8 cellular contexts compared by ENCODE assay signal in the genomic region with DNA sequence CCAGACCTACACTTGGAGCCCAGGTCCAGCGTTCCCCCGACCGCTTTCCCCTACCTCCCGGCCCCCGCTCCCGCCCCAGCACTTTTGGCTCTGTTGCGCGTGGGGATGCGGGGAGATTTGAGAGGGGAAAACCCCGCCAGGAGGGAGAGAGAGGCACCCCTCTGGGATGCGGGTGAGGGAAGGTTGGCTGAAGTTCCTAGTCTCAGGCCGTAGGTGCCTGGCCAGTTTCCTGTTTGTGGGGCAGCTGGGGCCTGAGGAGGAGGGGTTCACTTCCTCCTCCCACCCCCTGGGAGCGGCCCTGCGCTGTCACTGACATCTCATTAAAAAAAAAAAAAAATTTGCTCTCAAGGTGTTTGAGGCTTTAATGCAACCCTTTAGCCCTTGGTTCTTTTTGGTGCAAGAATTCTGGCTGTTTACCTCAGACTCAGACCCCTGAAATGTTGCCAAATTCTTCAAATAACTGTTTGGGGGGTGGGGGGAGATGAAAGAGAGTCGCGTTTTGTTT. TPM values are rescaled to one million over a fixed set of nuclear protein-coding genes. Genes with fewer than 3 reads are reported as not detected.
A peak's percentile ranks its signal among the peaks of the same experiment; 100 is the strongest.
DNase-seq lines count a peak whose midpoint lies in the region; ATAC-seq and TF ChIP-seq lines count a peak whose summit lies in the region.

No MANE protein-coding gene starts in this region.

- peak overlapping the region; percentile 72 to 91 for H3K4me3 ChIP-seq in Panc1 (ENCODE audit: low read depth in 2 of 2, low read length in 2 of 2)
- no peak overlapping the region for H3K4me3 ChIP-seq in WERI-Rb-1 (ENCODE audit: low read depth, low read length)

- H3K36me3 ChIP-seq in Panc1 (ENCODE audit: control insufficient read depth, insufficient read depth, low read length) (no peaks in the 10 kb centered on the region), WERI-Rb-1 (peaks cover 4% of the 10 kb centered on the region; the same call in 1 of the 2 replicates)

- POLR2A ChIA-PET in Panc1 (lab: Charles Lee), result interaction anchor here (0.6 kb wide), 2 partner anchors 460 to 504 kb away, joined by 3 read pairs; no protein-coding TSS in a partner anchor

- TF ChIP-seq CTCF in Calu3 (IDR thresholded peaks at IDR 0.05; ENCODE audit: unreplicated experiment) (no peak), Panc1 (IDR thresholded peaks at IDR 0.05) (no peak), endothelial cell (IDR thresholded peaks at IDR 0.05; ENCODE audit: unreplicated experiment) (no peak), WERI-Rb-1 (IDR thresholded peaks at IDR 0.05; ENCODE audit: low read depth, low read length) (no peak)

- H3K4me1 ChIP-seq in Panc1 (ENCODE audit: control insufficient read depth, insufficient read depth, low read length), result peaks cover 46% of the 10 kb centered on the region

- H3K27ac Mint-ChIP-seq in Calu3 (ENCODE audit: unreplicated experiment) (no peak overlapping the region), endothelial cell (ENCODE audit: unreplicated experiment) (peak overlapping the region; percentile 58)
- H3K27ac Mint-ChIP-seq in natural killer cell treated with Interleukin-12 subunit alpha and Interleukin-12 subunit beta and Interleukin-15 and Interleukin-18, amount 100 ng/mL, for 72 hours, result peak overlapping the region; percentile 69 to 94

- H3K9me3 Mint-ChIP-seq in Calu3 (ENCODE audit: low read depth, unreplicated experiment), result no peaks in the 10 kb centered on the region
- no peaks in the 10 kb centered on the region for H3K9me3 Mint-ChIP-seq in endothelial cell (ENCODE audit: unreplicated experiment)
- H3K9me3 Mint-ChIP-seq in natural killer cell treated with Interleukin-12 subunit alpha and Interleukin-12 subunit beta and Interleukin-15 and Interleukin-18, amount 100 ng/mL, for 72 hours, result no peaks in the 10 kb centered on the region

- DNase-seq in Calu3 (no peak), Panc1 (ENCODE audit: low read depth, low spot score) (no peak), endothelial cell (ENCODE audit: low spot score) (peak; percentile 51), WERI-Rb-1 (no peak), HUDEP-2 (lab: John Stamatoyannopoulos, UW; ENCODE audit: unreplicated experiment in 76 of 76) (no peak)
- peak; percentile 82 for DNase-seq in natural killer cell treated with Interleukin-12 subunit alpha and Interleukin-12 subunit beta and Interleukin-15 and Interleukin-18, amount 100 ng/mL, for 72 hours (ENCODE audit: low spot score)

- H3K27me3 ChIP-seq in Panc1 (ENCODE audit: control insufficient read depth, insufficient read depth, low read length) (no peaks in the 10 kb centered on the region), WERI-Rb-1 (ENCODE audit: insufficient read depth, low read depth, severe bottlenecking) (no peaks in the 10 kb centered on the region)

- ATAC-seq in GM21528 (IDR thresholded peaks at IDR 0.05; ENCODE audit: low FRiP score, unreplicated experiment) (peak; percentile 26), Panc1 (0 out of 2 replicates have a peak, but pooled peaks have one; percentile 20), GM18858 (IDR thresholded peaks at IDR 0.05; ENCODE audit: unreplicated experiment) (no peak)
- peak; percentile 59 to 65 for ATAC-seq in natural killer cell treated with Interleukin-12 subunit alpha and Interleukin-12 subunit beta and Interleukin-15 and Interleukin-18, amount 100 ng/mL, for 72 hours

- no TSS peak for BruUV-seq in Calu3 (replicated peaks; lab: Mats Ljungman, UMichigan)
- no TSS peak for BruUV-seq in Panc1 (replicated peaks; lab: Mats Ljungman, UMichigan)

- intact Hi-C loops in Calu3 (cut with micrococcal nuclease; ENCODE audit: unreplicated experiment), result loop anchor here (10.0 kb wide), 3 partner anchors 77 to 827 kb away; no protein-coding TSS in a partner anchor
- intact Hi-C loops in Panc1 (cut with micrococcal nuclease; ENCODE audit: unreplicated experiment), result loop anchor here (10.0 kb wide), 3 partner anchors 187 to 837 kb away; no protein-coding TSS in a partner anchor

- H3K27me3 Mint-ChIP-seq in Calu3 (ENCODE audit: unreplicated experiment) (peaks cover 45% of the 10 kb centered on the region), endothelial cell (ENCODE audit: unreplicated experiment) (peaks cover 12% of the 10 kb centered on the region)
- no peaks in the 10 kb centered on the region for H3K27me3 Mint-ChIP-seq in natural killer cell treated with Interleukin-12 subunit alpha and Interleukin-12 subunit beta and Interleukin-15 and Interleukin-18, amount 100 ng/mL, for 72 hours

- peaks cover 24% of the 10 kb centered on the region for H3K36me3 Mint-ChIP-seq in Calu3 (ENCODE audit: insufficient read depth, unreplicated experiment)
- peaks cover 11% of the 10 kb centered on the region for H3K36me3 Mint-ChIP-seq in endothelial cell (ENCODE audit: low read depth, unreplicated experiment)
- H3K36me3 Mint-ChIP-seq in natural killer cell treated with Interleukin-12 subunit alpha and Interleukin-12 subunit beta and Interleukin-15 and Interleukin-18, amount 100 ng/mL, for 72 hours, result no peaks in the 10 kb centered on the region

- H3K27ac ChIP-seq in Panc1 (ENCODE audit: low read length), result peak overlapping the region; percentile 80
- no peak overlapping the region for H3K27ac ChIP-seq in WERI-Rb-1

- CTCF ChIA-PET in Calu3 (lab: Charles Lee) (interaction anchor here (0.7 to 3.2 kb wide), 10 partner anchors 16 to 431 kb away, joined by 3 to 27 read pairs (median 3); partner anchors contain the start of gene LSG1), Panc1 (lab: Charles Lee) (interaction anchor here (0.7 to 1.4 kb wide), 6 partner anchors 16 to 583 kb away, joined by 3 to 7 read pairs (median 4); partner anchors contain the start of genes LSG1 and XXYLT1)

- H3K9me3 ChIP-seq in Panc1 (ENCODE audit: control insufficient read depth, insufficient read depth, low read depth, low read length), result no peaks in the 10 kb centered on the region
- H3K9me3 ChIP-seq in WERI-Rb-1 (ENCODE audit: severe bottlenecking), result no peaks in the 10 kb centered on the region

- peak overlapping the region; percentile 90 for H3K4me3 Mint-ChIP-seq in Calu3 (ENCODE audit: low read depth, unreplicated experiment)
- H3K4me3 Mint-ChIP-seq in endothelial cell (ENCODE audit: unreplicated experiment), result peak overlapping the region; percentile 88
- H3K4me3 Mint-ChIP-seq in natural killer cell treated with Interleukin-12 subunit alpha and Interleukin-12 subunit beta and Interleukin-15 and Interleukin-18, amount 100 ng/mL, for 72 hours, result peak overlapping the region; percentile 79

- H3K4me1 Mint-ChIP-seq in Calu3 (ENCODE audit: low read depth, unreplicated experiment) (peaks cover 14% of the 10 kb centered on the region), endothelial cell (ENCODE audit: unreplicated experiment) (peaks cover 30% of the 10 kb centered on the region)
- H3K4me1 Mint-ChIP-seq in natural killer cell treated with Interleukin-12 subunit alpha and Interleukin-12 subunit beta and Interleukin-15 and Interleukin-18, amount 100 ng/mL, for 72 hours (ENCODE audit: low read depth in 2 of 2), result peaks cover 48 to 60% of the 10 kb centered on the region in 2 donors

- in situ Hi-C loops in Panc1 (cut with HindIII; ENCODE audit: low pct_unique_long_range_greater_than_20kb, low sequenced_read_pairs), result no loop called here

RNA-seq across cellular contexts. Expression of gene FAM43A, which starts 2.6 kb away (rescaled TPM):
- 1.8 and 2.9 TPM in 2 replicates for total RNA-seq in Calu3 (2022)
- total RNA-seq in Panc1 (2021; ENCODE audit: unreplicated experiment), result 51.4 TPM
- 76.9 TPM for polyA plus RNA-seq in Panc1 (2012; ENCODE audit: insufficient read length)
- 33.5 TPM for total RNA-seq in endothelial cell (ENCODE audit: unreplicated experiment)
- 10 to 100 TPM; 11.6 to 50.2 TPM for total RNA-seq in natural killer cell treated with Interleukin-12 subunit alpha and Interleukin-12 subunit beta and Interleukin-15 and Interleukin-18, amount 100 ng/mL, for 72 hours

RNA-seq across cellular contexts. Expression of gene LSG1, which starts 16.3 kb away (rescaled TPM):
- 86.3 and 90.8 TPM in 2 replicates for total RNA-seq in Calu3 (2022)
- total RNA-seq in Panc1 (2021; ENCODE audit: unreplicated experiment), result 72.9 TPM
- polyA plus RNA-seq in Panc1 (2012; ENCODE audit: insufficient read length), result 52.9 TPM
- total RNA-seq in endothelial cell (ENCODE audit: unreplicated experiment), result 35.8 TPM
- total RNA-seq in natural killer cell treated with Interleukin-12 subunit alpha and Interleukin-12 subunit beta and Interleukin-15 and Interleukin-18, amount 100 ng/mL, for 72 hours, result 10 to 100 TPM; 38.7 to 63.3 TPM

RNA-seq across cellular contexts. Expression of gene TMEM44, which starts 55.0 kb away (rescaled TPM):
- 44.0 and 52.6 TPM in 2 replicates for total RNA-seq in Calu3 (2022)
- 70.1 TPM for total RNA-seq in Panc1 (2021; ENCODE audit: unreplicated experiment)
- 69.9 TPM for polyA plus RNA-seq in Panc1 (2012; ENCODE audit: insufficient read length)
- total RNA-seq in endothelial cell (ENCODE audit: unreplicated experiment), result 51.1 TPM
- total RNA-seq in natural killer cell treated with Interleukin-12 subunit alpha and Interleukin-12 subunit beta and Interleukin-15 and Interleukin-18, amount 100 ng/mL, for 72 hours, result 1 to 10 TPM; 4.7 to 8.5 TPM

Comparison
In these comparisons a context has a peak if more than half of its experiments do, and no peak if none do; other contexts are left out.
1. DNase-seq: peak in endothelial cell (single experiment) and natural killer cell treated with Interleukin-12 subunit alpha and Interleukin-12 subunit beta and Interleukin-15 and Interleukin-18, amount 100 ng/mL, for 72 hours (single experiment); none in Calu3 (single experiment), Panc1 (single experiment), WERI-Rb-1 (single experiment) and HUDEP-2 (0 of 76).
2. Peak in every context shown above with its lines, with median percentiles within 50 percentile points of each other: H3K4me3 Mint-ChIP-seq.